In the genomic region with DNA sequence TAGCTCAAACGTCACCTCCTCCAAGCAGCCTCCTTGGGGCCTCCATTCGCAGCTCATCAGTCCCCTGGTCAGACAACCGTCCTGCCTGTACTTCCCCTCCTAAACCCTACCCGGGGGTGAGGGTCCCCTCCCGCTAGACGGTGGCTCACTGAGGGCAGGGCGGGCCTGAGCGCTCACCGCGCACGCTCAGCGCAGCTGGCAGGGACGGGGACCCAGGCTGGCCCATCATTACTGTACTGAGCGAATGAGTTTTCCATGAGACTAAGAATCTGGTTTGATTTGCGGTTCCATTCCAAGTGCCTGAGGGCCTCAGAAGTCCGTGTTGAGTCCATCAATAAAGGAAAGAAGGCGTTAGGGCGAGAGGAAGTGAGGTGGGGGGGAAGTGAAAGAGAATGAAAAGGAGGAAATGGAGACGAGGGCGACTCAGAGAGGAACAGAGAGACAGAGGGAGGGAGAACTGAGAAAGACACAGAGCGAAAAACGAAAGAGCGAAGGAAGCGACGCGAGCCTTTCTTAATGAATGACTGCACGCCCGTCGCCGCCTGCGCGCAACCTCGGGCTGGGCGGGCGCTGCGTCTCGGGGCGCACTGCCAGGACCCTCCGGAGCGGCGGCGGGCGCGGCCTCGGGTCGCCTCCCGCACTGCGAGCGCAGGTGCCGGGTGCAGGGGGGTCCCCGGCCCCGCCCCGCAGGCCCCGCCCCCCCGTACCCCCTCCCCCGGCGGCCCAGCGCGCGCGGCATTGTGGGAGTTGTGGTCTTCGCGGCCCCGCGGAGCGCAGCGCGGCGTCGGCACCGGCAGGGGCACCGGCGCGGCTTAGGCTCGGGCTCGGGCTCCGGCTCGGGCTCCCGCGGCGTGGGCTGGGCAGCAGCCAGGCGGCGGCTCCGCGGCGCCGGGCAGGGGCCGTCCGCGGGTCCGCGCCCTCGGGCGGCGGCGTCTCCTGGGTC, we compare ENCODE assay signal across 8 cellular contexts. TPM values are rescaled to one million over a fixed set of nuclear protein-coding genes. Genes with fewer than 3 reads are reported as not detected.
A peak's percentile ranks its signal among the peaks of the same experiment; 100 is the strongest.
DNase-seq lines count a peak whose midpoint lies in the region; ATAC-seq and TF ChIP-seq lines count a peak whose summit lies in the region.

A gene with protein sequence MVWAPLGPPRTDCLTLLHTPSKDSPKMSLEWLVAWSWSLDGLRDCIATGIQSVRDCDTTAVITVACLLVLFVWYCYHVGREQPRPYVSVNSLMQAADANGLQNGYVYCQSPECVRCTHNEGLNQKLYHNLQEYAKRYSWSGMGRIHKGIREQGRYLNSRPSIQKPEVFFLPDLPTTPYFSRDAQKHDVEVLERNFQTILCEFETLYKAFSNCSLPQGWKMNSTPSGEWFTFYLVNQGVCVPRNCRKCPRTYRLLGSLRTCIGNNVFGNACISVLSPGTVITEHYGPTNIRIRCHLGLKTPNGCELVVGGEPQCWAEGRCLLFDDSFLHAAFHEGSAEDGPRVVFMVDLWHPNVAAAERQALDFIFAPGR (plus strand): TSS at position 746 of the 943 bp plus-strand sequence. CDS start 4,356 bp downstream, outside the sequence.

- H3K4me3 ChIP-seq in GM12875 (ENCODE audit: low read depth, low read length) (peak within 1 kb of the TSS; percentile 85), HFF-Myc (replicated peaks; ENCODE audit: low read depth, low read length) (peak within 1 kb of the TSS; percentile 65), hepatocyte (peak within 1 kb of the TSS; percentile 39), aorta (ENCODE audit: low read length in 2 of 2) (peak within 1 kb of the TSS; percentile 81)

- ATAC-seq in T-helper 17 cell (peak; percentile 87), aorta (ENCODE audit: low FRiP score) (peak; percentile 73)

- H2AFZ ChIP-seq in hepatocyte = peak within 1 kb of the TSS; percentile 84

- no peaks in the 10 kb centered on the region for H3K9me2 ChIP-seq in hepatocyte (replicated peaks; ENCODE audit: insufficient read depth)

- H3K27me3 Mint-ChIP-seq in T-helper 17 cell = no peaks in the 10 kb centered on the region

- no peaks in the 10 kb centered on the region for H3K79me2 ChIP-seq in hepatocyte

- peak within 1 kb of the TSS; percentile 84 for H3K4me2 ChIP-seq in hepatocyte

- TF ChIP-seq CTCF in GM12875 (IDR thresholded peaks at IDR 0.05; ENCODE audit: borderline replicate concordance, insufficient read depth, low read depth, low read length) (no peak), HFF-Myc (IDR thresholded peaks at IDR 0.05; ENCODE audit: low read depth, low read length, missing control alignments) (no peak), hepatocyte (IDR thresholded peaks at IDR 0.05; ENCODE audit: poor library complexity) (no peak)

- peaks cover 26% of the 10 kb centered on the region for H3K4me1 Mint-ChIP-seq in T-helper 17 cell

- H3K27me3 ChIP-seq in hepatocyte (peaks cover 30% of the 10 kb centered on the region), aorta (ENCODE audit: control insufficient read depth in 1 of 2, insufficient read depth in 2 of 2, low read length in 1 of 2) (no peaks in the 10 kb centered on the region)

- peaks cover 3% of the 10 kb centered on the region for H3K36me3 Mint-ChIP-seq in T-helper 17 cell (ENCODE audit: low read depth)

- peak within 1 kb of the TSS; percentile 99 for H3K4me3 Mint-ChIP-seq in T-helper 17 cell

- H3K27ac ChIP-seq in hepatocyte (peak within 1 kb of the TSS; percentile 75), aorta (ENCODE audit: low read depth in 1 of 2, low read length in 2 of 2) (peak within 1 kb of the TSS in 1 of 2 donors; percentile 11)

- no peaks in the 10 kb centered on the region for H3K36me3 ChIP-seq in hepatocyte (replicated peaks; ENCODE audit: insufficient read depth, low read depth)
- H3K36me3 ChIP-seq in aorta (ENCODE audit: control insufficient read depth in 1 of 2, insufficient read depth in 2 of 2, low read length in 1 of 2) = no peaks in the 10 kb centered on the region

- peak within 1 kb of the TSS; percentile 99 for H3K27ac Mint-ChIP-seq in T-helper 17 cell

- H3K4me1 ChIP-seq in hepatocyte (ENCODE audit: insufficient read depth) (no peaks in the 10 kb centered on the region), aorta (ENCODE audit: control insufficient read depth in 1 of 2, insufficient read depth in 2 of 2, low read length in 2 of 2) (no peaks in the 10 kb centered on the region)

- intact Hi-C loops in aorta (cut with DNase I) = no loop called here

- no peaks in the 10 kb centered on the region for H4K20me1 ChIP-seq in hepatocyte (ENCODE audit: insufficient read depth, poor library complexity, severe bottlenecking)

- H3K9me3 ChIP-seq in T-helper 17 cell (ENCODE audit: control insufficient read depth, low read length, poor library complexity, severe bottlenecking) (no peaks in the 10 kb centered on the region), hepatocyte (ENCODE audit: low read depth) (no peaks in the 10 kb centered on the region), aorta (ENCODE audit: control insufficient read depth, low read length) (no peaks in the 10 kb centered on the region)

- DNase-seq in HFF-Myc (ENCODE audit: extremely low read depth, low read depth) (peak; percentile 22), NAMALWA (ENCODE audit: low spot score) (peak; percentile 94), T-helper 17 cell (peak; percentile 69 to 81 (median 78)), amniotic stem cell (lab: John Stamatoyannopoulos, UW) (peak; percentile 49), hepatocyte (ENCODE audit: low spot score) (peak; percentile 83), retina (peak; percentile 76), aorta (peak; percentile 69 to 83)

- 1% methylated on average over 74 of the region's 96 CpGs for WGBS in hepatocyte (ENCODE audit: low lambda C conversion rate, missing lambda C conversion rate)
- WGBS in aorta, 2 donors = 1% methylated on average over 55 to 96 of the region's 96 CpGs

RNA-seq across cellular contexts. Expression of the gene that starts here (rescaled TPM):
- total RNA-seq in T-helper 17 cell (1 to 10 TPM; 1.6 to 2.4 TPM), hepatocyte (1.2 and 1.4 TPM in 2 replicates), aorta (1 to 10 TPM; 1.5 to 2.6 TPM)
- polyA plus RNA-seq in hepatocyte (1.7 and 2.6 TPM in 2 replicates), aorta (under 1 TPM; 0.36 to 0.63 TPM)

Comparison
In these comparisons a context has a peak if more than half of its experiments do, and no peak if none do; other contexts are left out.
1. DNase-seq: peak in every context shown above with its lines; median percentile 94 in NAMALWA; 83 in hepatocyte; 78 in T-helper 17 cell; 76 in retina; 76 in aorta; 49 in amniotic stem cell; 22 in HFF-Myc.